Comparison of ENCODE assay signal across 9 cellular contexts in genomic region chr18:43543236-43543635, GRCh38.
"Had no signal": no experiment of that assay in that cellular context is flagged by ENCODE, and none has a peak within 500 bp of the region (broad histone marks: within the 10 kb centered on the region; RNA-seq: fewer than 3 reads in every experiment).

No MANE protein-coding gene starts in this region.

- DNase-seq: GM23248, GOT3, H7, HFFc6, IMR-90 had no signal

- H3K4me3 ChIP-seq: GM23248, HAP-1, K562 had no signal

- H3K4me1 ChIP-seq: HAP-1 had no signal

- H3K27ac ChIP-seq: GM23248, HL-60 had no signal

- H3K9me3 ChIP-seq: HAP-1 had no signal

- FAIRE-seq: K562 had no signal

- H3K9ac ChIP-seq: GM23248 had no signal

- H3K36me3 ChIP-seq: HAP-1 had no signal

- H3K27ac Mint-ChIP-seq: HFFc6 had no signal

- H2AFZ ChIP-seq: GM23248 had no signal

- ATAC-seq: HCT116, K562 had no signal

- H3K4me3 Mint-ChIP-seq: HFFc6 had no signal
